In genomic region chr17:60435244-60436170, GRCh38 we compare ENCODE assay signal across 1 cellular context.
A peak's percentile ranks its signal among the peaks of the same experiment; 100 is the strongest.
TF ChIP-seq lines count a peak whose summit lies in the region.

No MANE protein-coding gene starts in this region.

TF ChIP-seq in HepG2, 621 proteins besides CTCF, POLR2A, EP300 and RAD21 (continued from another document and continues in another):
- TF ChIP-seq HMG20A (CRISPR knock-in tag; IDR thresholded peaks at IDR 0.05; ENCODE audit: borderline replicate concordance) = no peak
- TF ChIP-seq ZKSCAN1 (IDR thresholded peaks at IDR 0.05; ENCODE audit: low read length) = peak; percentile 50; the same call in 1 of the 2 replicates
- TF ChIP-seq, protein P1, sequence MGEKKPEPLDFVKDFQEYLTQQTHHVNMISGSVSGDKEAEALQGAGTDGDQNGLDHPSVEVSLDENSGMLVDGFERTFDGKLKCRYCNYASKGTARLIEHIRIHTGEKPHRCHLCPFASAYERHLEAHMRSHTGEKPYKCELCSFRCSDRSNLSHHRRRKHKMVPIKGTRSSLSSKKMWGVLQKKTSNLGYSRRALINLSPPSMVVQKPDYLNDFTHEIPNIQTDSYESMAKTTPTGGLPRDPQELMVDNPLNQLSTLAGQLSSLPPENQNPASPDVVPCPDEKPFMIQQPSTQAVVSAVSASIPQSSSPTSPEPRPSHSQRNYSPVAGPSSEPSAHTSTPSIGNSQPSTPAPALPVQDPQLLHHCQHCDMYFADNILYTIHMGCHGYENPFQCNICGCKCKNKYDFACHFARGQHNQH (CRISPR knock-in tag; IDR thresholded peaks at IDR 0.05) = 0 out of 2 replicates have a peak, but pooled peaks have one; percentile 53
- TF ChIP-seq, protein P2, sequence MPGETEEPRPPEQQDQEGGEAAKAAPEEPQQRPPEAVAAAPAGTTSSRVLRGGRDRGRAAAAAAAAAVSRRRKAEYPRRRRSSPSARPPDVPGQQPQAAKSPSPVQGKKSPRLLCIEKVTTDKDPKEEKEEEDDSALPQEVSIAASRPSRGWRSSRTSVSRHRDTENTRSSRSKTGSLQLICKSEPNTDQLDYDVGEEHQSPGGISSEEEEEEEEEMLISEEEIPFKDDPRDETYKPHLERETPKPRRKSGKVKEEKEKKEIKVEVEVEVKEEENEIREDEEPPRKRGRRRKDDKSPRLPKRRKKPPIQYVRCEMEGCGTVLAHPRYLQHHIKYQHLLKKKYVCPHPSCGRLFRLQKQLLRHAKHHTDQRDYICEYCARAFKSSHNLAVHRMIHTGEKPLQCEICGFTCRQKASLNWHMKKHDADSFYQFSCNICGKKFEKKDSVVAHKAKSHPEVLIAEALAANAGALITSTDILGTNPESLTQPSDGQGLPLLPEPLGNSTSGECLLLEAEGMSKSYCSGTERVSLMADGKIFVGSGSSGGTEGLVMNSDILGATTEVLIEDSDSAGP (CRISPR knock-in tag; IDR thresholded peaks at IDR 0.05; ENCODE audit: borderline replicate concordance) = no peak
- 0 out of 2 replicates have a peak, but pooled peaks have one; percentile 9 for TF ChIP-seq MAFF (IDR thresholded peaks at IDR 0.05; ENCODE audit: low read depth, low read length)
- TF ChIP-seq PITX1 (CRISPR knock-in tag; IDR thresholded peaks at IDR 0.05) = peak; percentile 28; the same call in 1 of the 2 replicates
- TF ChIP-seq GTF3A (CRISPR knock-in tag; conservative IDR thresholded peaks at IDR 0.05) = no peak
- 0 out of 2 replicates have a peak, but pooled peaks have one; percentile 28 for TF ChIP-seq ETV5 (CRISPR knock-in tag; IDR thresholded peaks at IDR 0.05; ENCODE audit: borderline replicate concordance)
- peak; percentile 32; the same call in 1 of the 2 replicates for TF ChIP-seq KAT8 (CRISPR knock-in tag; IDR thresholded peaks at IDR 0.05)
- TF ChIP-seq ZNF317 (CRISPR knock-in tag; IDR thresholded peaks at IDR 0.05) = no peak
- 0 out of 2 replicates have a peak, but pooled peaks have one; percentile 33 for TF ChIP-seq DNMT3B (CRISPR knock-in tag; conservative IDR thresholded peaks at IDR 0.05)
- peak; percentile 22; the same call in 1 of the 2 replicates for TF ChIP-seq THAP9 (CRISPR knock-in tag; IDR thresholded peaks at IDR 0.05; ENCODE audit: borderline replicate concordance)
- TF ChIP-seq HNF4A (CRISPR knock-in tag; IDR thresholded peaks at IDR 0.05) = no peak
- TF ChIP-seq TMF1 (CRISPR knock-in tag; IDR thresholded peaks at IDR 0.05; ENCODE audit: low read depth) = no peak
- no peak for TF ChIP-seq RFX3 (CRISPR knock-in tag; IDR thresholded peaks at IDR 0.05)
- TF ChIP-seq ATF2 (CRISPR knock-in tag; IDR thresholded peaks at IDR 0.05) = peak; percentile 67; the same call in 1 of the 2 replicates
- peak; percentile 86; the same call in 1 of the 2 replicates for TF ChIP-seq TSC22D2 (CRISPR knock-in tag; IDR thresholded peaks at IDR 0.05; ENCODE audit: borderline replicate concordance)
- peak; percentile 68; the same call in 1 of the 2 replicates for TF ChIP-seq IRF2 (CRISPR knock-in tag; IDR thresholded peaks at IDR 0.05)
- peak; percentile 99 for TF ChIP-seq STAG1 (CRISPR knock-in tag; IDR thresholded peaks at IDR 0.05)
- TF ChIP-seq ZFY (CRISPR knock-in tag; IDR thresholded peaks at IDR 0.05) = no peak
- peak; percentile 49; the same call in 1 of the 2 replicates for TF ChIP-seq AHR (CRISPR knock-in tag; IDR thresholded peaks at IDR 0.05)
- 0 out of 2 replicates have a peak, but pooled peaks have one; percentile 40 for TF ChIP-seq KMT2B (CRISPR knock-in tag; IDR thresholded peaks at IDR 0.05)
- 0 out of 3 replicates have a peak, but pooled peaks have one; percentile 20 for TF ChIP-seq MXI1 (IDR thresholded peaks at IDR 0.05; ENCODE audit: borderline replicate concordance, low read depth, low read length)
- no peak for TF ChIP-seq SP1 (IDR thresholded peaks at IDR 0.05)
- 0 out of 2 replicates have a peak, but pooled peaks have one; percentile 31 for TF ChIP-seq SP1 (CRISPR knock-in tag; IDR thresholded peaks at IDR 0.05)
- TF ChIP-seq YEATS2 (CRISPR knock-in tag; IDR thresholded peaks at IDR 0.05; ENCODE audit: borderline replicate concordance) = peak; percentile 51; the same call in 1 of the 2 replicates
- TF ChIP-seq, protein P3, sequence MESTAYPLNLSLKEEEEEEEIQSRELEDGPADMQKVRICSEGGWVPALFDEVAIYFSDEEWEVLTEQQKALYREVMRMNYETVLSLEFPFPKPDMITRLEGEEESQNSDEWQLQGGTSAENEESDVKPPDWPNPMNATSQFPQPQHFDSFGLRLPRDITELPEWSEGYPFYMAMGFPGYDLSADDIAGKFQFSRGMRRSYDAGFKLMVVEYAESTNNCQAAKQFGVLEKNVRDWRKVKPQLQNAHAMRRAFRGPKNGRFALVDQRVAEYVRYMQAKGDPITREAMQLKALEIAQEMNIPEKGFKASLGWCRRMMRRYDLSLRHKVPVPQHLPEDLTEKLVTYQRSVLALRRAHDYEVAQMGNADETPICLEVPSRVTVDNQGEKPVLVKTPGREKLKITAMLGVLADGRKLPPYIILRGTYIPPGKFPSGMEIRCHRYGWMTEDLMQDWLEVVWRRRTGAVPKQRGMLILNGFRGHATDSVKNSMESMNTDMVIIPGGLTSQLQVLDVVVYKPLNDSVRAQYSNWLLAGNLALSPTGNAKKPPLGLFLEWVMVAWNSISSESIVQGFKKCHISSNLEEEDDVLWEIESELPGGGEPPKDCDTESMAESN (CRISPR knock-in tag; conservative IDR thresholded peaks at IDR 0.05) = 0 out of 2 replicates have a peak, but pooled peaks have one; percentile 35
- TF ChIP-seq, protein P4, sequence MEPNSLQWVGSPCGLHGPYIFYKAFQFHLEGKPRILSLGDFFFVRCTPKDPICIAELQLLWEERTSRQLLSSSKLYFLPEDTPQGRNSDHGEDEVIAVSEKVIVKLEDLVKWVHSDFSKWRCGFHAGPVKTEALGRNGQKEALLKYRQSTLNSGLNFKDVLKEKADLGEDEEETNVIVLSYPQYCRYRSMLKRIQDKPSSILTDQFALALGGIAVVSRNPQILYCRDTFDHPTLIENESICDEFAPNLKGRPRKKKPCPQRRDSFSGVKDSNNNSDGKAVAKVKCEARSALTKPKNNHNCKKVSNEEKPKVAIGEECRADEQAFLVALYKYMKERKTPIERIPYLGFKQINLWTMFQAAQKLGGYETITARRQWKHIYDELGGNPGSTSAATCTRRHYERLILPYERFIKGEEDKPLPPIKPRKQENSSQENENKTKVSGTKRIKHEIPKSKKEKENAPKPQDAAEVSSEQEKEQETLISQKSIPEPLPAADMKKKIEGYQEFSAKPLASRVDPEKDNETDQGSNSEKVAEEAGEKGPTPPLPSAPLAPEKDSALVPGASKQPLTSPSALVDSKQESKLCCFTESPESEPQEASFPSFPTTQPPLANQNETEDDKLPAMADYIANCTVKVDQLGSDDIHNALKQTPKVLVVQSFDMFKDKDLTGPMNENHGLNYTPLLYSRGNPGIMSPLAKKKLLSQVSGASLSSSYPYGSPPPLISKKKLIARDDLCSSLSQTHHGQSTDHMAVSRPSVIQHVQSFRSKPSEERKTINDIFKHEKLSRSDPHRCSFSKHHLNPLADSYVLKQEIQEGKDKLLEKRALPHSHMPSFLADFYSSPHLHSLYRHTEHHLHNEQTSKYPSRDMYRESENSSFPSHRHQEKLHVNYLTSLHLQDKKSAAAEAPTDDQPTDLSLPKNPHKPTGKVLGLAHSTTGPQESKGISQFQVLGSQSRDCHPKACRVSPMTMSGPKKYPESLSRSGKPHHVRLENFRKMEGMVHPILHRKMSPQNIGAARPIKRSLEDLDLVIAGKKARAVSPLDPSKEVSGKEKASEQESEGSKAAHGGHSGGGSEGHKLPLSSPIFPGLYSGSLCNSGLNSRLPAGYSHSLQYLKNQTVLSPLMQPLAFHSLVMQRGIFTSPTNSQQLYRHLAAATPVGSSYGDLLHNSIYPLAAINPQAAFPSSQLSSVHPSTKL (CRISPR knock-in tag; IDR thresholded peaks at IDR 0.05) = peak; percentile 42
- peak; percentile 27; the same call in 1 of the 2 replicates for TF ChIP-seq GATAD1 (CRISPR knock-in tag; IDR thresholded peaks at IDR 0.05)
- TF ChIP-seq JARID2 (CRISPR knock-in tag; IDR thresholded peaks at IDR 0.05; ENCODE audit: insufficient replicate concordance) = peak; percentile 60
- TF ChIP-seq ZNF660 (CRISPR knock-in tag; IDR thresholded peaks at IDR 0.05; ENCODE audit: borderline replicate concordance, low read depth) = no peak
- TF ChIP-seq, protein P5, sequence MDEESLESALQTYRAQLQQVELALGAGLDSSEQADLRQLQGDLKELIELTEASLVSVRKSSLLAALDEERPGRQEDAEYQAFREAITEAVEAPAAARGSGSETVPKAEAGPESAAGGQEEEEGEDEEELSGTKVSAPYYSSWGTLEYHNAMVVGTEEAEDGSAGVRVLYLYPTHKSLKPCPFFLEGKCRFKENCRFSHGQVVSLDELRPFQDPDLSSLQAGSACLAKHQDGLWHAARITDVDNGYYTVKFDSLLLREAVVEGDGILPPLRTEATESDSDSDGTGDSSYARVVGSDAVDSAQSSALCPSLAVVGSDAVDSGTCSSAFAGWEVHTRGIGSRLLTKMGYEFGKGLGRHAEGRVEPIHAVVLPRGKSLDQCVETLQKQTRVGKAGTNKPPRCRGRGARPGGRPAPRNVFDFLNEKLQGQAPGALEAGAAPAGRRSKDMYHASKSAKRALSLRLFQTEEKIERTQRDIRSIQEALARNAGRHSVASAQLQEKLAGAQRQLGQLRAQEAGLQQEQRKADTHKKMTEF (CRISPR knock-in tag; IDR thresholded peaks at IDR 0.05) = 0 out of 2 replicates have a peak, but pooled peaks have one; percentile 37
- TF ChIP-seq ZNF362 (CRISPR knock-in tag; IDR thresholded peaks at IDR 0.05; ENCODE audit: borderline replicate concordance) = peak; percentile 31; the same call in 1 of the 2 replicates
- no peak for TF ChIP-seq MEIS1 (CRISPR knock-in tag; IDR thresholded peaks at IDR 0.05; ENCODE audit: borderline replicate concordance)
- TF ChIP-seq, protein P6, sequence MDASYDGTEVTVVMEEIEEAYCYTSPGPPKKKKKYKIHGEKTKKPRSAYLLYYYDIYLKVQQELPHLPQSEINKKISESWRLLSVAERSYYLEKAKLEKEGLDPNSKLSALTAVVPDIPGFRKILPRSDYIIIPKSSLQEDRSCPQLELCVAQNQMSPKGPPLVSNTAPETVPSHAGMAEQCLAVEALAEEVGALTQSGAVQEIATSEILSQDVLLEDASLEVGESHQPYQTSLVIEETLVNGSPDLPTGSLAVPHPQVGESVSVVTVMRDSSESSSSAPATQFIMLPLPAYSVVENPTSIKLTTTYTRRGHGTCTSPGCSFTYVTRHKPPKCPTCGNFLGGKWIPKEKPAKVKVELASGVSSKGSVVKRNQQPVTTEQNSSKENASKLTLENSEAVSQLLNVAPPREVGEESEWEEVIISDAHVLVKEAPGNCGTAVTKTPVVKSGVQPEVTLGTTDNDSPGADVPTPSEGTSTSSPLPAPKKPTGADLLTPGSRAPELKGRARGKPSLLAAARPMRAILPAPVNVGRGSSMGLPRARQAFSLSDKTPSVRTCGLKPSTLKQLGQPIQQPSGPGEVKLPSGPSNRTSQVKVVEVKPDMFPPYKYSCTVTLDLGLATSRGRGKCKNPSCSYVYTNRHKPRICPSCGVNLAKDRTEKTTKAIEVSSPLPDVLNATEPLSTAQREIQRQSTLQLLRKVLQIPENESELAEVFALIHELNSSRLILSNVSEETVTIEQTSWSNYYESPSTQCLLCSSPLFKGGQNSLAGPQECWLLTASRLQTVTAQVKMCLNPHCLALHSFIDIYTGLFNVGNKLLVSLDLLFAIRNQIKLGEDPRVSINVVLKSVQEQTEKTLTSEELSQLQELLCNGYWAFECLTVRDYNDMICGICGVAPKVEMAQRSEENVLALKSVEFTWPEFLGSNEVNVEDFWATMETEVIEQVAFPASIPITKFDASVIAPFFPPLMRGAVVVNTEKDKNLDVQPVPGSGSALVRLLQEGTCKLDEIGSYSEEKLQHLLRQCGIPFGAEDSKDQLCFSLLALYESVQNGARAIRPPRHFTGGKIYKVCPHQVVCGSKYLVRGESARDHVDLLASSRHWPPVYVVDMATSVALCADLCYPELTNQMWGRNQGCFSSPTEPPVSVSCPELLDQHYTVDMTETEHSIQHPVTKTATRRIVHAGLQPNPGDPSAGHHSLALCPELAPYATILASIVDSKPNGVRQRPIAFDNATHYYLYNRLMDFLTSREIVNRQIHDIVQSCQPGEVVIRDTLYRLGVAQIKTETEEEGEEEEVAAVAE (CRISPR knock-in tag; IDR thresholded peaks at IDR 0.05; ENCODE audit: borderline replicate concordance) = 0 out of 2 replicates have a peak, but pooled peaks have one; percentile 67
